In the genomic region with DNA sequence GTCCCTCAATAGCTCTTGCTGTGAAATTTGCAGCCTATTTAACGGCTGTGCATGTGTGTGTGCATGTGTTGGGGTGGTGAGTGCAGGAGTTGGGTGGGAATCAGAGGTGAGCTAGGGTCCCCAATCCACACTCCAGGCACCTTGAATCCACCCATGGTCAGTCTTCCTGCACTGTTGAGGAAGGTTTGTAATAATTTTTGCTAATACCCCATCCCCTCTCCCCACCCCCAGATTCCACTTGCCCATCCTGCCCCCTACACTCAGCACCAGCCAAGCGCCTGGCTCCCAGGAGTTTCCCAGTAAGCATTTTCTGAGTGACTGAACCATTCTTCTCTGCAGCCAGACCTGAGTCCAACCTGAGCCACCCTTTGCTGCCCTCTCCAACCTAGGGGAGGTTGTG, we compare ENCODE assay signal across 8 cellular contexts.
"Had no signal": no experiment of that assay in that cellular context is flagged by ENCODE, and none has a peak within 500 bp of the region (broad histone marks: within the 10 kb centered on the region; RNA-seq: fewer than 3 reads in every experiment).

No MANE protein-coding gene starts in this region.

- H3K27ac ChIP-seq: GM23248 had no signal

- H3K9me3 Mint-ChIP-seq: GM23338, H9, HFFc6 had no signal

- H3K36me3 ChIP-seq: HAP-1 had no signal

- H3K4me1 ChIP-seq: HAP-1 had no signal

- H3K27ac Mint-ChIP-seq: GM23338, HFFc6 had no signal

- H3K9ac ChIP-seq: GM23248 had no signal

- H3K4me3 ChIP-seq: GM23248, GM23338, HAP-1 had no signal

- H3K4me3 Mint-ChIP-seq: GM23338, H9, HFFc6 had no signal

- H2AFZ ChIP-seq: GM23248 had no signal

- H3K4me2 ChIP-seq: GM23338 had no signal

- H3K9me3 ChIP-seq: HAP-1 had no signal

- DNase-seq: GM23248, GOT3, H9, HCEC 1CT, HFFc6 had no signal

- ATAC-seq: HCT116 had no signal
